Comparison of ENCODE assay signal across 16 cellular contexts in genomic region chr2:237324446-237325236, GRCh38.
A peak's percentile ranks its signal among the peaks of the same experiment; 100 is the strongest.
DNase-seq lines count a peak whose midpoint lies in the region; ATAC-seq and TF ChIP-seq lines count a peak whose summit lies in the region.
"Had no signal": no experiment of that assay in that cellular context is flagged by ENCODE, and none has a peak within 500 bp of the region (broad histone marks: within the 10 kb centered on the region; RNA-seq: fewer than 3 reads in every experiment).

No MANE protein-coding gene starts in this region.

- H3K9me3 ChIP-seq in AG04450 (ENCODE audit: control insufficient read depth, insufficient read depth, low read length) (no peaks in the 10 kb centered on the region; the same call in 1 of the 2 replicates), fibroblast of lung (ENCODE audit: control insufficient read depth, insufficient read depth, low read depth, low read length) (no peaks in the 10 kb centered on the region), MG63 (no peaks in the 10 kb centered on the region)
- H3K9me3 ChIP-seq: BLaER1 had no signal

- TF ChIP-seq CTCF in AG04450 (IDR thresholded peaks at IDR 0.05; ENCODE audit: low read depth, low read length) (no peak), fibroblast of lung (conservative IDR thresholded peaks at IDR 0.05 in 1 of 2, IDR thresholded peaks at IDR 0.05 in 1 of 2; ENCODE audit: low read depth in 1 of 2, low read length in 2 of 2) (no peak)

- H3K9ac ChIP-seq in fibroblast of lung (ENCODE audit: insufficient read depth, low read length): no peak overlapping the region
- H3K9ac ChIP-seq: BLaER1 had no signal

- peaks cover 1 to 5% of the 10 kb centered on the region in 2 donors for H3K27me3 Mint-ChIP-seq in T-cell

- no peaks in the 10 kb centered on the region for H3K9me3 Mint-ChIP-seq in T-cell
- H3K9me3 Mint-ChIP-seq: activated B cell treated with CpG ODN at 0.5 μM for 24 hours; activated T-cell treated with anti-CD3 and anti-CD28 coated beads, Interleukin-2, amount 50 U/mL, for 4 hours had no signal

- H3K4me1 ChIP-seq in fibroblast of lung (ENCODE audit: control insufficient read depth, extremely low read depth, insufficient read depth, low read length): peaks cover 36% of the 10 kb centered on the region
- H3K4me1 ChIP-seq: BLaER1 had no signal

- CTCF ChIA-PET in AG04450 (lab: Charles Lee): no interaction called here
- CTCF ChIA-PET in T-cell (lab: Charles Lee): no interaction called here

- no peak overlapping the region for H3K4me3 Mint-ChIP-seq in T-cell
- H3K4me3 Mint-ChIP-seq: activated B cell treated with CpG ODN at 0.5 μM for 24 hours; activated T-cell treated with anti-CD3 and anti-CD28 coated beads, Interleukin-2, amount 50 U/mL, for 4 hours had no signal

- peak; percentile 74 for DNase-seq in AG04450 (ENCODE audit: low read depth, low spot score)
- DNase-seq in NCI-H2029 (lab: John Stamatoyannopoulos, UW): peak; percentile 79
- peak; percentile 53 to 90 for DNase-seq in fibroblast of lung (ENCODE audit: low read depth in 2 of 2)
- DNase-seq in posterior vena cava (ENCODE audit: low spot score): peak; percentile 79
- DNase-seq in T-cell: no peak
- DNase-seq in MG63: no peak
- DNase-seq in RKO (ENCODE audit: low spot score): no peak
- DNase-seq: activated B cell treated with CpG ODN at 0.5 μM for 24 hours; activated T-cell treated with anti-CD3 and anti-CD28 coated beads, Interleukin-2, amount 50 U/mL, for 4 hours; NCI-H446; small intestine; stimulated activated CD8-positive, alpha-beta memory T cell treated with anti-CD3 and anti-CD28 coated beads, Interleukin-4, amount 100 ng/mL, for 48 hours had no signal

- peaks cover 32% of the 10 kb centered on the region for H3K36me3 ChIP-seq in fibroblast of lung (ENCODE audit: control insufficient read depth, insufficient read depth, low read length)
- peaks cover 92% of the 10 kb centered on the region for H3K36me3 ChIP-seq in MG63
- H3K36me3 ChIP-seq: BLaER1, cardiac muscle cell had no signal

- H3K27ac Mint-ChIP-seq in T-cell: no peak overlapping the region
- H3K27ac Mint-ChIP-seq: activated B cell treated with CpG ODN at 0.5 μM for 24 hours had no signal

- H4K20me1 ChIP-seq in fibroblast of lung (ENCODE audit: control insufficient read depth, extremely low read depth, insufficient read depth, low read length): no peaks in the 10 kb centered on the region
- H4K20me1 ChIP-seq: BLaER1 had no signal

- peaks cover 4% of the 10 kb centered on the region for H3K79me2 ChIP-seq in fibroblast of lung (ENCODE audit: control insufficient read depth, insufficient read depth, low read length)

- POLR2A ChIA-PET in AG04450 (lab: Yijun Ruan, JAX): interaction anchor here (0.7 to 1.3 kb wide), 2 partner anchors 128 to 243 kb away, joined by 3 to 4 read pairs; no protein-coding TSS in a partner anchor
- POLR2A ChIA-PET in T-cell (lab: Charles Lee): interaction anchor here in 1 of 2 donors (0.7 kb wide), 1 partner anchor 10 kb away, joined by 5 read pairs; no protein-coding TSS in a partner anchor

- no peaks in the 10 kb centered on the region for H3K4me1 Mint-ChIP-seq in T-cell
- H3K4me1 Mint-ChIP-seq: activated B cell treated with CpG ODN at 0.5 μM for 24 hours had no signal

- H3K4me2 ChIP-seq in fibroblast of lung (ENCODE audit: extremely low read depth, insufficient read depth, low read length): no peak overlapping the region
- H3K4me2 ChIP-seq: BLaER1 had no signal

- H3K27me3 ChIP-seq in AG04450 (ENCODE audit: control insufficient read depth, insufficient read depth, low read length) (no peaks in the 10 kb centered on the region), fibroblast of lung (ENCODE audit: control insufficient read depth, insufficient read depth, low read length) (no peaks in the 10 kb centered on the region), MG63 (no peaks in the 10 kb centered on the region)
- H3K27me3 ChIP-seq: BLaER1, cardiac muscle cell had no signal

- H3K27ac ChIP-seq in AG04450 (ENCODE audit: low read depth, low read length) (peak overlapping the region; percentile 93), fibroblast of lung (ENCODE audit: insufficient read depth, low read length) (peak overlapping the region; percentile 70)
- H3K27ac ChIP-seq: BLaER1, cardiac muscle cell had no signal

- intact Hi-C loops in posterior vena cava (cut with DNase I): loop anchor here in 1 of 2 donors (5.0 kb wide), 1 partner anchor 37 kb away; no protein-coding TSS in a partner anchor

- peaks cover 3% of the 10 kb centered on the region for H3K36me3 Mint-ChIP-seq in T-cell

- H2AFZ ChIP-seq in fibroblast of lung (ENCODE audit: low read length): no peak overlapping the region

- ATAC-seq in HG03135 (IDR thresholded peaks at IDR 0.05; ENCODE audit: unreplicated experiment): no peak
- ATAC-seq in T-cell (replicated peaks in 1 of 4): no peak
- ATAC-seq: activated T-cell treated with anti-CD3 and anti-CD28 coated beads, Interleukin-2, amount 50 U/mL, for 4 hours; K562 had no signal

- no peak overlapping the region for H3K4me3 ChIP-seq in AG04450 (ENCODE audit: low read depth, low read length)
- no peak overlapping the region for H3K4me3 ChIP-seq in fibroblast of lung (replicated peaks in 1 of 4; ENCODE audit: control extremely low read depth in 1 of 4, insufficient read depth in 1 of 4, low read depth in 3 of 4, low read length in 4 of 4)
- H3K4me3 ChIP-seq in MG63: no peak overlapping the region
- H3K4me3 ChIP-seq: BLaER1, cardiac muscle cell, K562 had no signal

Comparison
In these comparisons a context has a peak if more than half of its experiments do, and no peak if none do; other contexts are left out.
1. DNase-seq: peak in AG04450 (single experiment), NCI-H2029 (single experiment), fibroblast of lung (2 of 2) and posterior vena cava (single experiment); none in T-cell (0 of 34), MG63 (single experiment) and RKO (single experiment).